Comparison of ENCODE assay signal across 13 cellular contexts in genomic region chr1:218242171-218242570, GRCh38.
"Had no signal": no experiment of that assay in that cellular context is flagged by ENCODE, and none has a peak within 500 bp of the region (broad histone marks: within the 10 kb centered on the region; RNA-seq: fewer than 3 reads in every experiment).

No MANE protein-coding gene starts in this region.

- ATAC-seq: left lobe of liver had no signal

- DNase-seq: activated CD4-positive, alpha-beta T cell treated with anti-CD3 and anti-CD28 coated beads, Interleukin-2, amount 50 U/mL, for 4 hours; activated gamma-delta T cell; caudate nucleus; dorsolateral prefrontal cortex; foreskin fibroblast; nephron progenitor cell; nucleus accumbens; posterior cingulate gyrus; retina; stimulated activated naive CD4-positive, alpha-beta T cell; tibial artery; uterus had no signal
